In genomic region chr20:59032023-59032712, GRCh38 we compare ENCODE assay signal across 1 cellular context.
TF ChIP-seq lines count a peak whose summit lies in the region.

TSS of gene ATP5F1E (minus strand) at chr20:59032335. CDS start at chr20:59032251, 84 bp downstream.

TF ChIP-seq in HepG2, 621 proteins besides CTCF, POLR2A, EP300 and RAD21 (continued from another document and continues in another):
- TF ChIP-seq, protein P1, sequence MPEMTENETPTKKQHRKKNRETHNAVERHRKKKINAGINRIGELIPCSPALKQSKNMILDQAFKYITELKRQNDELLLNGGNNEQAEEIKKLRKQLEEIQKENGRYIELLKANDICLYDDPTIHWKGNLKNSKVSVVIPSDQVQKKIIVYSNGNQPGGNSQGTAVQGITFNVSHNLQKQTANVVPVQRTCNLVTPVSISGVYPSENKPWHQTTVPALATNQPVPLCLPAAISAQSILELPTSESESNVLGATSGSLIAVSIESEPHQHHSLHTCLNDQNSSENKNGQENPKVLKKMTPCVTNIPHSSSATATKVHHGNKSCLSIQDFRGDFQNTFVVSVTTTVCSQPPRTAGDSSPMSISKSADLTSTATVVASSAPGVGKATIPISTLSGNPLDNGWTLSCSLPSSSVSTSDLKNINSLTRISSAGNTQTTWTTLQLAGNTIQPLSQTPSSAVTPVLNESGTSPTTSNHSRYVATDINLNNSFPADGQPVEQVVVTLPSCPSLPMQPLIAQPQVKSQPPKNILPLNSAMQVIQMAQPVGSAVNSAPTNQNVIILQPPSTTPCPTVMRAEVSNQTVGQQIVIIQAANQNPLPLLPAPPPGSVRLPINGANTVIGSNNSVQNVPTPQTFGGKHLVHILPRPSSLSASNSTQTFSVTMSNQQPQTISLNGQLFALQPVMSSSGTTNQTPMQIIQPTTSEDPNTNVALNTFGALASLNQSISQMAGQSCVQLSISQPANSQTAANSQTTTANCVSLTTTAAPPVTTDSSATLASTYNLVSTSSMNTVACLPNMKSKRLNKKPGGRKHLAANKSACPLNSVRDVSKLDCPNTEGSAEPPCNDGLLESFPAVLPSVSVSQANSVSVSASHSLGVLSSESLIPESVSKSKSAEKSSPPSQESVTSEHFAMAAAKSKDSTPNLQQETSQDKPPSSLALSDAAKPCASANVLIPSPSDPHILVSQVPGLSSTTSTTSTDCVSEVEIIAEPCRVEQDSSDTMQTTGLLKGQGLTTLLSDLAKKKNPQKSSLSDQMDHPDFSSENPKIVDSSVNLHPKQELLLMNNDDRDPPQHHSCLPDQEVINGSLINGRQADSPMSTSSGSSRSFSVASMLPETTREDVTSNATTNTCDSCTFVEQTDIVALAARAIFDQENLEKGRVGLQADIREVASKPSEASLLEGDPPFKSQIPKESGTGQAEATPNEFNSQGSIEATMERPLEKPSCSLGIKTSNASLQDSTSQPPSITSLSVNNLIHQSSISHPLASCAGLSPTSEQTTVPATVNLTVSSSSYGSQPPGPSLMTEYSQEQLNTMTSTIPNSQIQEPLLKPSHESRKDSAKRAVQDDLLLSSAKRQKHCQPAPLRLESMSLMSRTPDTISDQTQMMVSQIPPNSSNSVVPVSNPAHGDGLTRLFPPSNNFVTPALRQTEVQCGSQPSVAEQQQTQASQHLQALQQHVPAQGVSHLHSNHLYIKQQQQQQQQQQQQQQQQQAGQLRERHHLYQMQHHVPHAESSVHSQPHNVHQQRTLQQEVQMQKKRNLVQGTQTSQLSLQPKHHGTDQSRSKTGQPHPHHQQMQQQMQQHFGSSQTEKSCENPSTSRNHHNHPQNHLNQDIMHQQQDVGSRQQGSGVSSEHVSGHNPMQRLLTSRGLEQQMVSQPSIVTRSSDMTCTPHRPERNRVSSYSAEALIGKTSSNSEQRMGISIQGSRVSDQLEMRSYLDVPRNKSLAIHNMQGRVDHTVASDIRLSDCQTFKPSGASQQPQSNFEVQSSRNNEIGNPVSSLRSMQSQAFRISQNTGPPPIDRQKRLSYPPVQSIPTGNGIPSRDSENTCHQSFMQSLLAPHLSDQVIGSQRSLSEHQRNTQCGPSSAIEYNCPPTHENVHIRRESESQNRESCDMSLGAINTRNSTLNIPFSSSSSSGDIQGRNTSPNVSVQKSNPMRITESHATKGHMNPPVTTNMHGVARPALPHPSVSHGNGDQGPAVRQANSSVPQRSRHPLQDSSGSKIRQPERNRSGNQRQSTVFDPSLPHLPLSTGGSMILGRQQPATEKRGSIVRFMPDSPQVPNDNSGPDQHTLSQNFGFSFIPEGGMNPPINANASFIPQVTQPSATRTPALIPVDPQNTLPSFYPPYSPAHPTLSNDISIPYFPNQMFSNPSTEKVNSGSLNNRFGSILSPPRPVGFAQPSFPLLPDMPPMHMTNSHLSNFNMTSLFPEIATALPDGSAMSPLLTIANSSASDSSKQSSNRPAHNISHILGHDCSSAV (CRISPR knock-in tag; IDR thresholded peaks at IDR 0.05; ENCODE audit: borderline replicate concordance) = no peak
- TF ChIP-seq RFX3 (CRISPR knock-in tag; IDR thresholded peaks at IDR 0.05) = 0 out of 2 replicates have a peak, but pooled peaks have one; percentile 16
- TF ChIP-seq, protein P2, sequence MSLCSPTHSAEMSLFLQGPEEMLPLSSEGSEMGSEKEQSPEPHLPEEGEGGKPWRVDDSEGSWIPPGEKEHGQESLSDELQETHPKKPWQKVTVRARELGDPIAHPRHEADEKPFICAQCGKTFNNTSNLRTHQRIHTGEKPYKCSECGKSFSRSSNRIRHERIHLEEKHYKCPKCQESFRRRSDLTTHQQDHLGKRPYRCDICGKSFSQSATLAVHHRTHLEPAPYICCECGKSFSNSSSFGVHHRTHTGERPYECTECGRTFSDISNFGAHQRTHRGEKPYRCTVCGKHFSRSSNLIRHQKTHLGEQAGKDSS (CRISPR knock-in tag; IDR thresholded peaks at IDR 0.05; ENCODE audit: borderline replicate concordance, low read depth) = peak; percentile 64; the same call in 1 of the 2 replicates
- peak; percentile 77; the same call in 1 of the 2 replicates for TF ChIP-seq ZBTB49 (CRISPR knock-in tag; IDR thresholded peaks at IDR 0.05; ENCODE audit: borderline replicate concordance)
- TF ChIP-seq, protein P3, sequence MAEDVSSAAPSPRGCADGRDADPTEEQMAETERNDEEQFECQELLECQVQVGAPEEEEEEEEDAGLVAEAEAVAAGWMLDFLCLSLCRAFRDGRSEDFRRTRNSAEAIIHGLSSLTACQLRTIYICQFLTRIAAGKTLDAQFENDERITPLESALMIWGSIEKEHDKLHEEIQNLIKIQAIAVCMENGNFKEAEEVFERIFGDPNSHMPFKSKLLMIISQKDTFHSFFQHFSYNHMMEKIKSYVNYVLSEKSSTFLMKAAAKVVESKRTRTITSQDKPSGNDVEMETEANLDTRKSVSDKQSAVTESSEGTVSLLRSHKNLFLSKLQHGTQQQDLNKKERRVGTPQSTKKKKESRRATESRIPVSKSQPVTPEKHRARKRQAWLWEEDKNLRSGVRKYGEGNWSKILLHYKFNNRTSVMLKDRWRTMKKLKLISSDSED (CRISPR knock-in tag; IDR thresholded peaks at IDR 0.05) = peak; percentile 38; the same call in 1 of the 2 replicates
- TF ChIP-seq, protein P4, sequence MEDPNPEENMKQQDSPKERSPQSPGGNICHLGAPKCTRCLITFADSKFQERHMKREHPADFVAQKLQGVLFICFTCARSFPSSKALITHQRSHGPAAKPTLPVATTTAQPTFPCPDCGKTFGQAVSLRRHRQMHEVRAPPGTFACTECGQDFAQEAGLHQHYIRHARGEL (CRISPR knock-in tag; IDR thresholded peaks at IDR 0.05) = peak; percentile 75; the same call in 1 of the 2 replicates
- peak; percentile 91 for TF ChIP-seq AGO1 (IDR thresholded peaks at IDR 0.05; ENCODE audit: low read depth, low read length, poor library complexity, severe bottlenecking)
- TF ChIP-seq, protein P5, sequence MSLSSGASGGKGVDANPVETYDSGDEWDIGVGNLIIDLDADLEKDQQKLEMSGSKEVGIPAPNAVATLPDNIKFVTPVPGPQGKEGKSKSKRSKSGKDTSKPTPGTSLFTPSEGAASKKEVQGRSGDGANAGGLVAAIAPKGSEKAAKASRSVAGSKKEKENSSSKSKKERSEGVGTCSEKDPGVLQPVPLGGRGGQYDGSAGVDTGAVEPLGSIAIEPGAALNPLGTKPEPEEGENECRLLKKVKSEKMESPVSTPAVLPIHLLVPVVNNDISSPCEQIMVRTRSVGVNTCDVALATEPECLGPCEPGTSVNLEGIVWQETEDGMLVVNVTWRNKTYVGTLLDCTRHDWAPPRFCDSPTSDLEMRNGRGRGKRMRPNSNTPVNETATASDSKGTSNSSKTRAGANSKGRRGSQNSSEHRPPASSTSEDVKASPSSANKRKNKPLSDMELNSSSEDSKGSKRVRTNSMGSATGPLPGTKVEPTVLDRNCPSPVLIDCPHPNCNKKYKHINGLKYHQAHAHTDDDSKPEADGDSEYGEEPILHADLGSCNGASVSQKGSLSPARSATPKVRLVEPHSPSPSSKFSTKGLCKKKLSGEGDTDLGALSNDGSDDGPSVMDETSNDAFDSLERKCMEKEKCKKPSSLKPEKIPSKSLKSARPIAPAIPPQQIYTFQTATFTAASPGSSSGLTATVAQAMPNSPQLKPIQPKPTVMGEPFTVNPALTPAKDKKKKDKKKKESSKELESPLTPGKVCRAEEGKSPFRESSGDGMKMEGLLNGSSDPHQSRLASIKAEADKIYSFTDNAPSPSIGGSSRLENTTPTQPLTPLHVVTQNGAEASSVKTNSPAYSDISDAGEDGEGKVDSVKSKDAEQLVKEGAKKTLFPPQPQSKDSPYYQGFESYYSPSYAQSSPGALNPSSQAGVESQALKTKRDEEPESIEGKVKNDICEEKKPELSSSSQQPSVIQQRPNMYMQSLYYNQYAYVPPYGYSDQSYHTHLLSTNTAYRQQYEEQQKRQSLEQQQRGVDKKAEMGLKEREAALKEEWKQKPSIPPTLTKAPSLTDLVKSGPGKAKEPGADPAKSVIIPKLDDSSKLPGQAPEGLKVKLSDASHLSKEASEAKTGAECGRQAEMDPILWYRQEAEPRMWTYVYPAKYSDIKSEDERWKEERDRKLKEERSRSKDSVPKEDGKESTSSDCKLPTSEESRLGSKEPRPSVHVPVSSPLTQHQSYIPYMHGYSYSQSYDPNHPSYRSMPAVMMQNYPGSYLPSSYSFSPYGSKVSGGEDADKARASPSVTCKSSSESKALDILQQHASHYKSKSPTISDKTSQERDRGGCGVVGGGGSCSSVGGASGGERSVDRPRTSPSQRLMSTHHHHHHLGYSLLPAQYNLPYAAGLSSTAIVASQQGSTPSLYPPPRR (CRISPR knock-in tag; IDR thresholded peaks at IDR 0.05; ENCODE audit: borderline replicate concordance) = 0 out of 2 replicates have a peak, but pooled peaks have one; percentile 20
- no peak; the same call in 1 of the 2 replicates for TF ChIP-seq RELA (CRISPR knock-in tag; IDR thresholded peaks at IDR 0.05)
- TF ChIP-seq PPARG (CRISPR knock-in tag; conservative IDR thresholded peaks at IDR 0.05) = peak; percentile 62
- TF ChIP-seq ZNF180 (CRISPR knock-in tag; IDR thresholded peaks at IDR 0.05; ENCODE audit: borderline replicate concordance, low read depth) = 0 out of 2 replicates have a peak, but pooled peaks have one; percentile 14
- TF ChIP-seq CHCHD3 (CRISPR knock-in tag; IDR thresholded peaks at IDR 0.05) = peak; percentile 94; the same call in 1 of the 2 replicates
- no peak; the same call in none of the 2 replicates for TF ChIP-seq ZNF510 (CRISPR knock-in tag; IDR thresholded peaks at IDR 0.05; ENCODE audit: low read depth)
- TF ChIP-seq ZNF713 (CRISPR knock-in tag; IDR thresholded peaks at IDR 0.05) = peak; percentile 96
- TF ChIP-seq, protein P6, sequence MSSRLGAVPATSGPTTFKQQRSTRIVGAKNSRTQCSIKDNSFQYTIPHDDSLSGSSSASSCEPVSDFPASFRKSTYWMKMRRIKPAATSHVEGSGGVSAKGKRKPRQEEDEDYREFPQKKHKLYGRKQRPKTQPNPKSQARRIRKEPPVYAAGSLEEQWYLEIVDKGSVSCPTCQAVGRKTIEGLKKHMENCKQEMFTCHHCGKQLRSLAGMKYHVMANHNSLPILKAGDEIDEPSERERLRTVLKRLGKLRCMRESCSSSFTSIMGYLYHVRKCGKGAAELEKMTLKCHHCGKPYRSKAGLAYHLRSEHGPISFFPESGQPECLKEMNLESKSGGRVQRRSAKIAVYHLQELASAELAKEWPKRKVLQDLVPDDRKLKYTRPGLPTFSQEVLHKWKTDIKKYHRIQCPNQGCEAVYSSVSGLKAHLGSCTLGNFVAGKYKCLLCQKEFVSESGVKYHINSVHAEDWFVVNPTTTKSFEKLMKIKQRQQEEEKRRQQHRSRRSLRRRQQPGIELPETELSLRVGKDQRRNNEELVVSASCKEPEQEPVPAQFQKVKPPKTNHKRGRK (CRISPR knock-in tag; IDR thresholded peaks at IDR 0.05) = peak; percentile 76
- TF ChIP-seq SMAD3 (CRISPR knock-in tag; IDR thresholded peaks at IDR 0.05) = peak; percentile 58; the same call in 1 of the 2 replicates
- TF ChIP-seq ZNF441 (CRISPR knock-in tag; IDR thresholded peaks at IDR 0.05; ENCODE audit: borderline replicate concordance) = peak; percentile 94
- TF ChIP-seq, protein P7, sequence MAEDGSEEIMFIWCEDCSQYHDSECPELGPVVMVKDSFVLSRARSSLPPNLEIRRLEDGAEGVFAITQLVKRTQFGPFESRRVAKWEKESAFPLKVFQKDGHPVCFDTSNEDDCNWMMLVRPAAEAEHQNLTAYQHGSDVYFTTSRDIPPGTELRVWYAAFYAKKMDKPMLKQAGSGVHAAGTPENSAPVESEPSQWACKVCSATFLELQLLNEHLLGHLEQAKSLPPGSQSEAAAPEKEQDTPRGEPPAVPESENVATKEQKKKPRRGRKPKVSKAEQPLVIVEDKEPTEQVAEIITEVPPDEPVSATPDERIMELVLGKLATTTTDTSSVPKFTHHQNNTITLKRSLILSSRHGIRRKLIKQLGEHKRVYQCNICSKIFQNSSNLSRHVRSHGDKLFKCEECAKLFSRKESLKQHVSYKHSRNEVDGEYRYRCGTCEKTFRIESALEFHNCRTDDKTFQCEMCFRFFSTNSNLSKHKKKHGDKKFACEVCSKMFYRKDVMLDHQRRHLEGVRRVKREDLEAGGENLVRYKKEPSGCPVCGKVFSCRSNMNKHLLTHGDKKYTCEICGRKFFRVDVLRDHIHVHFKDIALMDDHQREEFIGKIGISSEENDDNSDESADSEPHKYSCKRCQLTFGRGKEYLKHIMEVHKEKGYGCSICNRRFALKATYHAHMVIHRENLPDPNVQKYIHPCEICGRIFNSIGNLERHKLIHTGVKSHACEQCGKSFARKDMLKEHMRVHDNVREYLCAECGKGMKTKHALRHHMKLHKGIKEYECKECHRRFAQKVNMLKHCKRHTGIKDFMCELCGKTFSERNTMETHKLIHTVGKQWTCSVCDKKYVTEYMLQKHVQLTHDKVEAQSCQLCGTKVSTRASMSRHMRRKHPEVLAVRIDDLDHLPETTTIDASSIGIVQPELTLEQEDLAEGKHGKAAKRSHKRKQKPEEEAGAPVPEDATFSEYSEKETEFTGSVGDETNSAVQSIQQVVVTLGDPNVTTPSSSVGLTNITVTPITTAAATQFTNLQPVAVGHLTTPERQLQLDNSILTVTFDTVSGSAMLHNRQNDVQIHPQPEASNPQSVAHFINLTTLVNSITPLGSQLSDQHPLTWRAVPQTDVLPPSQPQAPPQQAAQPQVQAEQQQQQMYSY (CRISPR knock-in tag; IDR thresholded peaks at IDR 0.05) = peak; percentile 15; the same call in 1 of the 2 replicates
- TF ChIP-seq HIVEP1 (CRISPR knock-in tag; IDR thresholded peaks at IDR 0.05) = peak; percentile 95
- TF ChIP-seq HMGXB4 (CRISPR knock-in tag; IDR thresholded peaks at IDR 0.05; ENCODE audit: borderline replicate concordance in 1 of 2, low read depth in 1 of 2) = peak; percentile 88 to 91
- TF ChIP-seq ZNF558 (CRISPR knock-in tag; IDR thresholded peaks at IDR 0.05; ENCODE audit: borderline replicate concordance) = no peak
- TF ChIP-seq HHEX (CRISPR knock-in tag; IDR thresholded peaks at IDR 0.05) = 0 out of 2 replicates have a peak, but pooled peaks have one; percentile 23
- peak; percentile 89 for TF ChIP-seq KDM4B (CRISPR knock-in tag; IDR thresholded peaks at IDR 0.05)
- TF ChIP-seq MXD4 (CRISPR knock-in tag; IDR thresholded peaks at IDR 0.05) = peak; percentile 91
- TF ChIP-seq ATF7-NPFF (CRISPR knock-in tag; IDR thresholded peaks at IDR 0.05; ENCODE audit: low read depth) = peak; percentile 89
